8 cellular contexts compared by ENCODE assay signal in genomic region chr6:111604259-111605099, GRCh38. TPM values are rescaled to one million over a fixed set of nuclear protein-coding genes. Genes with fewer than 3 reads are reported as not detected.
DNase-seq lines count a peak whose midpoint lies in the region; TF ChIP-seq lines count a peak whose summit lies in the region.

No MANE protein-coding gene starts in this region.

- H3K4me1 Mint-ChIP-seq in endodermal cell, result peaks cover 41% of the 10 kb centered on the region

- no peaks in the 10 kb centered on the region for H3K9me3 Mint-ChIP-seq in endodermal cell

- DNase-seq in GM12865 (ENCODE audit: low read depth) (no peak), RPMI7951 (ENCODE audit: low read depth) (peak; percentile 90), endodermal cell (peak; percentile 69), tibial nerve (ENCODE audit: low spot score in 2 of 2) (peak; percentile 40 to 73), inferior parietal cortex (ENCODE audit: extremely low spot score) (no peak), germinal center (ENCODE audit: low spot score) (no peak), NCI-H510A treated with DMSO at 0.1 percent for 48 hours (lab: John Stamatoyannopoulos, UW) (no peak)

- peak overlapping the region; percentile 74 for H3K4me3 Mint-ChIP-seq in endodermal cell

- TF ChIP-seq CTCF in GM12865 (IDR thresholded peaks at IDR 0.05; ENCODE audit: insufficient read depth, low read depth, low read length, missing control alignments) (no peak), endodermal cell (conservative IDR thresholded peaks at IDR 0.05) (no peak), tibial nerve (IDR thresholded peaks at IDR 0.05) (peak in 1 of 5 experiments; percentile 6)

- 27 to 45% methylated on average over 5 to 7 of the region's 7 CpGs for WGBS in endodermal cell (ENCODE audit: insufficient coverage in 1 of 2, insufficient read length in 1 of 2), 2 experiments
- 19 to 29% methylated on average over 4 to 5 of the region's 7 CpGs for WGBS in mesodermal cell (ENCODE audit: insufficient coverage in 2 of 2), 2 experiments
- 42 to 57% methylated on average over 7 of the region's 7 CpGs for WGBS in tibial nerve, 2 donors

- no peaks in the 10 kb centered on the region for H3K27me3 Mint-ChIP-seq in endodermal cell (ENCODE audit: insufficient read depth)

- H3K36me3 ChIP-seq in endodermal cell (ENCODE audit: control insufficient read depth, insufficient read depth, low read length) (no peaks in the 10 kb centered on the region), mesodermal cell (ENCODE audit: control insufficient read depth, insufficient read depth, low read length) (no peaks in the 10 kb centered on the region), tibial nerve (no peaks in the 10 kb centered on the region)

- H3K27me3 ChIP-seq in endodermal cell (ENCODE audit: control insufficient read depth, insufficient read depth, low read length, poor library complexity, severe bottlenecking) (no peaks in the 10 kb centered on the region), tibial nerve (no peaks in the 10 kb centered on the region)

- TF ChIP-seq EP300 in tibial nerve (IDR thresholded peaks at IDR 0.05), result peak in 1 of 2 donors; percentile 86

- no peak for TF ChIP-seq POLR2A in tibial nerve (IDR thresholded peaks at IDR 0.05)

- H3K36me3 Mint-ChIP-seq in endodermal cell (ENCODE audit: low read depth), result no peaks in the 10 kb centered on the region

- peak overlapping the region; percentile 71 for H3K9ac ChIP-seq in endodermal cell (ENCODE audit: extremely low read depth, low read length, poor library complexity, severe bottlenecking)

- peaks cover 9% of the 10 kb centered on the region for H3K4me1 ChIP-seq in endodermal cell (ENCODE audit: control insufficient read depth, insufficient read depth, low read length)
- H3K4me1 ChIP-seq in mesodermal cell (ENCODE audit: control insufficient read depth, insufficient read depth, low read length, poor library complexity, severe bottlenecking), result peaks cover 23% of the 10 kb centered on the region
- H3K4me1 ChIP-seq in tibial nerve, result peaks cover 0 to 57% (median 34%) of the 10 kb centered on the region in 4 donors

- H3K9me3 ChIP-seq in endodermal cell (ENCODE audit: control insufficient read depth, low read length), result no peaks in the 10 kb centered on the region
- no peaks in the 10 kb centered on the region for H3K9me3 ChIP-seq in mesodermal cell (ENCODE audit: control insufficient read depth, low read length)
- H3K9me3 ChIP-seq in tibial nerve, result no peaks in the 10 kb centered on the region

- peak overlapping the region; percentile 94 for H3K27ac Mint-ChIP-seq in endodermal cell

- H3K4me3 ChIP-seq in GM12865 (ENCODE audit: low read depth, low read length), result peak overlapping the region; percentile 83
- peak overlapping the region; percentile 91 for H3K4me3 ChIP-seq in endodermal cell (ENCODE audit: low read length)
- peak overlapping the region; percentile 49 for H3K4me3 ChIP-seq in mesodermal cell (ENCODE audit: extremely low read depth, insufficient read depth, low read length, poor library complexity, severe bottlenecking)
- H3K4me3 ChIP-seq in tibial nerve, result peak overlapping the region; percentile 26 to 62 (median 54)

- H3K27ac ChIP-seq in endodermal cell (ENCODE audit: low read depth, low read length), result no peak overlapping the region
- peak overlapping the region; percentile 87 for H3K27ac ChIP-seq in mesodermal cell (ENCODE audit: low read depth, low read length, severe bottlenecking)
- peak overlapping the region; percentile 87 to 95 (median 90) for H3K27ac ChIP-seq in tibial nerve

RNA-seq across cellular contexts. Expression of gene TRAF3IP2, which starts 1.2 kb away (rescaled TPM):
- total RNA-seq in RPMI7951 (2014; rRNA removed; shearing (Covaris generic)), result 21.7 and 25.2 TPM in 2 replicates
- total RNA-seq in endodermal cell (10 to 100 TPM; 15.1 to 18.8 TPM), tibial nerve (10 to 100 TPM; 17.2 to 30.6 (median 19.7) TPM)
- 3.9 TPM for polyA plus RNA-seq in endodermal cell (2013, experiment 1 of 2)
- polyA plus RNA-seq in endodermal cell (2013, experiment 2 of 2), result 5.3 TPM
- 10.9 TPM for polyA plus RNA-seq in mesodermal cell (2013, experiment 1 of 2)
- 8.2 TPM for polyA plus RNA-seq in mesodermal cell (2013, experiment 2 of 2)

Comparison
In these comparisons a context has a peak if more than half of its experiments do, and no peak if none do; other contexts are left out.
1. DNase-seq: peak in RPMI7951 (single experiment), endodermal cell (single experiment) and tibial nerve (2 of 2); none in GM12865 (single experiment), inferior parietal cortex (single experiment), germinal center (single experiment) and NCI-H510A treated with DMSO at 0.1 percent for 48 hours (single experiment).
2. Peak in every context shown above with its lines, with median percentiles within 50 percentile points of each other: H3K4me3 ChIP-seq.